Comparison of ENCODE assay signal across 10 cellular contexts in genomic region chr9:37371565-37372464, GRCh38. TPM values are rescaled to one million over a fixed set of nuclear protein-coding genes. Genes with fewer than 3 reads are reported as not detected.
A peak's percentile ranks its signal among the peaks of the same experiment; 100 is the strongest.
DNase-seq lines count a peak whose midpoint lies in the region; ATAC-seq, FAIRE-seq and TF ChIP-seq lines count a peak whose summit lies in the region.
"Had no signal": no experiment of that assay in that cellular context is flagged by ENCODE, and none has a peak within 500 bp of the region (broad histone marks: within the 10 kb centered on the region; RNA-seq: fewer than 3 reads in every experiment).

No MANE protein-coding gene starts in this region.

- TF ChIP-seq POLR2A in GM10847 (IDR thresholded peaks at IDR 0.05; ENCODE audit: extremely low read depth, insufficient read length), result peak; percentile 22

- ATAC-seq in GM21367 (IDR thresholded peaks at IDR 0.05; ENCODE audit: unreplicated experiment) (peak; percentile 10), HG03442 (IDR thresholded peaks at IDR 0.05; ENCODE audit: unreplicated experiment) (peak; percentile 18)
- no peak for ATAC-seq in effector memory CD8-positive, alpha-beta T cell (replicated peaks)

- H2BK5ac ChIP-seq in mesendoderm (ENCODE audit: low read length), result no peak overlapping the region

- H2BK120ac ChIP-seq in mesendoderm (ENCODE audit: low read depth, low read length), result no peak overlapping the region

- no peaks in the 10 kb centered on the region for H3K36me3 ChIP-seq in kidney (ENCODE audit: control insufficient read depth in 1 of 2, insufficient read depth in 2 of 2, low read length in 2 of 2)
- H3K36me3 ChIP-seq in mesendoderm (ENCODE audit: control insufficient read depth, insufficient read depth, low read length), result no peaks in the 10 kb centered on the region
- H3K36me3 ChIP-seq: SJSA1 had no signal

- no peak overlapping the region for H3K18ac ChIP-seq in mesendoderm (ENCODE audit: low read length)

- FAIRE-seq in kidney (lab: Jason Lieb, UNC), result no peak

- H3K9me3 ChIP-seq in kidney (ENCODE audit: control insufficient read depth in 1 of 2, low read length in 2 of 2), result no peaks in the 10 kb centered on the region
- H3K9me3 ChIP-seq: SJSA1 had no signal

- H3K4me3 Mint-ChIP-seq in effector memory CD8-positive, alpha-beta T cell, result peak overlapping the region in 1 of 2 donors; percentile 21

- H3K4me1 ChIP-seq in kidney (ENCODE audit: control insufficient read depth in 1 of 2, insufficient read depth in 1 of 2, low read depth in 1 of 2, low read length in 2 of 2) (no peaks in the 10 kb centered on the region), mesendoderm (ENCODE audit: control insufficient read depth, low read depth, low read length) (no peaks in the 10 kb centered on the region)
- H3K4me1 ChIP-seq: SJSA1 had no signal

- H3K9me3 Mint-ChIP-seq in effector memory CD8-positive, alpha-beta T cell, result no peaks in the 10 kb centered on the region

- intact Hi-C loops in kidney (cut with DNase I), result no loop called here

- no peak overlapping the region for H4K8ac ChIP-seq in mesendoderm (ENCODE audit: low read depth, low read length)

- H3K79me2 ChIP-seq in mesendoderm (ENCODE audit: control insufficient read depth, insufficient read depth, low read length), result no peaks in the 10 kb centered on the region

- H3K4ac ChIP-seq in mesendoderm (ENCODE audit: low read depth, low read length), result no peak overlapping the region

- no peaks in the 10 kb centered on the region for H3K79me1 ChIP-seq in mesendoderm (ENCODE audit: low read length)

- H3K9ac ChIP-seq in kidney (ENCODE audit: low read length in 2 of 2), result no peak overlapping the region
- H3K9ac ChIP-seq in mesendoderm (ENCODE audit: low read length), result no peak overlapping the region

- no peak overlapping the region for H2BK15ac ChIP-seq in mesendoderm (replicated peaks; ENCODE audit: low read depth)

- no peak overlapping the region for H3K56ac ChIP-seq in mesendoderm (ENCODE audit: low read length)

- no peak overlapping the region for H2AK5ac ChIP-seq in mesendoderm (ENCODE audit: low read length)

- no peak overlapping the region for H3K4me3 ChIP-seq in kidney (ENCODE audit: low read length in 2 of 2)
- no peak overlapping the region for H3K4me3 ChIP-seq in mesendoderm (ENCODE audit: low read length)
- H3K4me3 ChIP-seq: SJSA1 had no signal

- H3K27ac ChIP-seq in kidney (ENCODE audit: low read depth in 2 of 2, low read length in 2 of 2), result no peak overlapping the region
- H3K27ac ChIP-seq in mesendoderm (ENCODE audit: low read depth, low read length), result no peak overlapping the region
- H3K27ac ChIP-seq: SJSA1 had no signal

- H3K27ac Mint-ChIP-seq in effector memory CD8-positive, alpha-beta T cell, result peak overlapping the region; percentile 89 to 92

- no peak overlapping the region for H3K4me2 ChIP-seq in mesendoderm (ENCODE audit: low read length)

- H3K27me3 ChIP-seq in mesendoderm (ENCODE audit: insufficient read depth, low read length, poor library complexity), result no peaks in the 10 kb centered on the region
- H3K27me3 ChIP-seq: SJSA1 had no signal

- no peak overlapping the region for H3K23ac ChIP-seq in mesendoderm (ENCODE audit: low read length)

- WGBS in mesendoderm (ENCODE audit: extremely low coverage, insufficient coverage, low lambda C conversion rate), result no CpG with 5 or more reads among the region's 20 CpGs

- DNase-seq in effector memory CD8-positive, alpha-beta T cell, result no peak
- DNase-seq in putamen (ENCODE audit: low spot score) (no peak), kidney (no peak), mesendoderm (no peak)
- no peak for DNase-seq in effector CD8-positive, alpha-beta T cell (lab: John Stamatoyannopoulos, UW)
- DNase-seq: caudate nucleus had no signal

- H3K4me1 Mint-ChIP-seq in effector memory CD8-positive, alpha-beta T cell (ENCODE audit: low read depth in 2 of 2), result peaks cover 6 to 7% of the 10 kb centered on the region in 2 donors

- H3K27me3 Mint-ChIP-seq in effector memory CD8-positive, alpha-beta T cell, result peaks cover 9 to 26% of the 10 kb centered on the region in 2 donors

- H4K5ac ChIP-seq in mesendoderm (ENCODE audit: low read length), result no peak overlapping the region

- H3K36me3 Mint-ChIP-seq in effector memory CD8-positive, alpha-beta T cell (ENCODE audit: insufficient read depth), result peaks cover 2% of the 10 kb centered on the region

- TF ChIP-seq CTCF in kidney (IDR thresholded peaks at IDR 0.05; ENCODE audit: borderline replicate concordance, extremely low read depth, insufficient read depth), result no peak

RNA-seq across cellular contexts. Expression of gene GRHPR, which starts 50.7 kb away (rescaled TPM):
- total RNA-seq in kidney, result 101 TPM
- polyA plus RNA-seq in kidney (ENCODE audit: insufficient read depth, low read depth, low replicate concordance), result 257 TPM
- 65.0 TPM for polyA plus RNA-seq in mesendoderm (2013, experiment 1 of 2)
- 67.1 TPM for polyA plus RNA-seq in mesendoderm (2013, experiment 2 of 2)
